ENCODE assay signal across 18 cellular contexts in genomic region chr9:84340535-84340934, GRCh38. TPM values are rescaled to one million over a fixed set of nuclear protein-coding genes. Genes with fewer than 3 reads are reported as not detected.
DNase-seq lines count a peak whose midpoint lies in the region; ATAC-seq and TF ChIP-seq lines count a peak whose summit lies in the region.
"Had no signal": no experiment of that assay in that cellular context is flagged by ENCODE, and none has a peak within 500 bp of the region (broad histone marks: within the 10 kb centered on the region; RNA-seq: fewer than 3 reads in every experiment).

TSS of gene SLC28A3 (minus strand) at chr9:84340758. CDS start at chr9:84340633, 125 bp downstream.

- H3K27me3 ChIP-seq in colonic mucosa (no peaks in the 10 kb centered on the region), thyroid gland (no peaks in the 10 kb centered on the region)
- H3K27me3 ChIP-seq: gastrocnemius medialis, Peyer's patch had no signal

- H3K9me3 ChIP-seq in colonic mucosa (no peaks in the 10 kb centered on the region), thyroid gland (no peaks in the 10 kb centered on the region)
- H3K9me3 ChIP-seq: A549, gastrocnemius medialis, Peyer's patch had no signal

- H3K36me3 ChIP-seq in colonic mucosa = no peaks in the 10 kb centered on the region
- no peaks in the 10 kb centered on the region for H3K36me3 ChIP-seq in thyroid gland
- H3K36me3 ChIP-seq: gastrocnemius medialis, Peyer's patch had no signal

- H3K27ac ChIP-seq in colonic mucosa (no peak within 1 kb of the TSS), thyroid gland (peak within 1 kb of the TSS in 2 of 3 donors; percentile 13 to 55)
- H3K27ac ChIP-seq: A549, gastrocnemius medialis, parathyroid adenoma had no signal

- 81 to 84% methylated on average over 5 of the region's 5 CpGs for WGBS in thyroid gland, 2 donors

- intact Hi-C loops in colonic mucosa (cut with DNase I) (no loop called here), left colon (cut with DNase I, micrococcal nuclease) (no loop called here), thyroid gland (cut with DNase I) (no loop called here)

- peak; percentile 86 for ATAC-seq in left colon
- ATAC-seq: A549; activated CD4-positive, CD25-positive, alpha-beta regulatory T cell treated with anti-CD3 and anti-CD28 coated beads, Interleukin-2, amount 50 U/mL, for 24 hours; gastrocnemius medialis had no signal

- TF ChIP-seq CTCF in colonic mucosa (IDR thresholded peaks at IDR 0.05) = no peak
- TF ChIP-seq CTCF in thyroid gland (IDR thresholded peaks at IDR 0.05) = no peak

- no peak for TF ChIP-seq POLR2A in thyroid gland (IDR thresholded peaks at IDR 0.05)

- H3K4me1 ChIP-seq in colonic mucosa (peaks cover 3% of the 10 kb centered on the region), thyroid gland (peaks cover 7 to 11% of the 10 kb centered on the region in 2 donors)
- H3K4me1 ChIP-seq: A549, gastrocnemius medialis, parathyroid adenoma had no signal

- peak within 1 kb of the TSS in 1 of 2 donors; percentile 6 for H3K9ac ChIP-seq in colonic mucosa (ENCODE audit: low read depth in 2 of 2, low read length in 2 of 2)
- H3K9ac ChIP-seq: parathyroid adenoma had no signal

- DNase-seq in NCI-H748 (lab: John Stamatoyannopoulos, UW; ENCODE audit: unreplicated experiment) = peak; percentile 23
- DNase-seq in NCI-H748 treated with DMSO at 0.1 percent for 48 hours (lab: John Stamatoyannopoulos, UW) = no peak
- peak; percentile 81 for DNase-seq in colonic mucosa
- peak; percentile 60 for DNase-seq in left colon
- DNase-seq in thyroid gland = peak; percentile 3 to 5
- no peak for DNase-seq in CD1c-positive myeloid dendritic cell (ENCODE audit: extremely low spot score)
- DNase-seq in UCSD-AML1 (lab: John Stamatoyannopoulos, UW; ENCODE audit: unreplicated experiment) = no peak
- no peak for DNase-seq in NCI-H1694 treated with DMSO at 0.1 percent for 48 hours (lab: John Stamatoyannopoulos, UW)
- DNase-seq: activated CD8-positive, alpha-beta memory T cell treated with anti-CD3 and anti-CD28 coated beads, Interleukin-2, amount 50 U/mL, for 4 hours; activated naive CD4-positive, alpha-beta T cell; gastrocnemius medialis; KBM-7; NCI-H1105 treated with DMSO at 0.1 percent for 48 hours; NCI-H446 had no signal

- H3K4me3 ChIP-seq in colonic mucosa (peak within 1 kb of the TSS; percentile 9), thyroid gland (replicated peaks in 1 of 3) (no peak within 1 kb of the TSS)
- H3K4me3 ChIP-seq: A549, gastrocnemius medialis had no signal

RNA-seq across cellular contexts. Expression of gene SLC28A3, which starts in this region (rescaled TPM):
- 1 to 10 TPM; 2.9 to 4.7 TPM for total RNA-seq in colonic mucosa
- 1 to 10 TPM in 1 of 2 donors, under 1 TPM in 1; 0.84 to 1.5 TPM for total RNA-seq in left colon
- under 1 TPM in 2 of 4 donors, not detected in 2; 0.15 to 0.22 TPM for total RNA-seq in thyroid gland

Comparison
In these comparisons a context has a peak if more than half of its experiments do, and no peak if none do; other contexts are left out.
1. DNase-seq: peak in NCI-H748 (single experiment), colonic mucosa (single experiment) and left colon (2 of 2); none in NCI-H748 treated with DMSO at 0.1 percent for 48 hours (single experiment), CD1c-positive myeloid dendritic cell (single experiment), UCSD-AML1 (single experiment) and NCI-H1694 treated with DMSO at 0.1 percent for 48 hours (single experiment).
2. Peak in DNase-seq and H3K27ac ChIP-seq in thyroid gland; RNA of the gene not detected or under 1 TPM.